1 cellular context compared by ENCODE assay signal in the genomic region with DNA sequence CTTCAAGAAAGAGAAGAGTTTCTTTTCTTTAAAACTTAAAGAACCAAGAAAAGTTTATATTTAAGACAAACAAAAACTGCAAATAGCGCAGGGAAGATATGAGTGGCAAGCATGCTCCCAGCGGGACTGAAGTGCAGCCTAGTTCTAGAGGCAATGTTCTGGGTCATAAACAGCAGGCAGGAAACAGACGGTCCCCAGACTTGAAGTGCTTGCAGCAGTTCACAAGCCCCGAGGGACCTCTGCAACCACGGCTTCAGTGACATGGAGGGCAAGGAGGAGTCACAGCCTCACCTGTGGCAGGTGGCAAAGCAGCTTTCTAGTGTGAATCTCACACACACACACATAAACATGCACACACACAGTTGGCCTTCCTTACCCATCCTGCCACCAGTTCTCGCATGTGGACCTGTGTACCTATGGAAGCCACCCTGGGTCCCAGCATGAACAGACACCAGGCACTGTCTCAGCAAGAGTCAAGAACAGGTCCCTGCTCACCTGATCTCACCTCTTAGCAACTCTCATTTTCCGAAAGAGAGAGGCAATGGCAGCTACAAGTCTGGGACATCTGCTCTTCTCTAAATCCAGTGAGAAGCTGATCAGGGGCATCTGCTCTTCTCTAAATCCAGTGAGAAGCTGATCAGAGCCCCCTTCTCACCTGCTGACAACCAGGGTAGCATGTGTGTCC.
TF ChIP-seq lines count a peak whose summit lies in the region.

No MANE protein-coding gene starts in this region.

TF ChIP-seq in GM12878, 131 proteins besides CTCF, POLR2A, EP300 and RAD21 (continued from another document):
- TF ChIP-seq NR2C1 (IDR thresholded peaks at IDR 0.05) (no peak), YY1 (IDR thresholded peaks at IDR 0.05; ENCODE audit: low read depth, low read length) (no peak), STAT3 (IDR thresholded peaks at IDR 0.05; ENCODE audit: low read depth, low read length) (no peak), ZBED1 (IDR thresholded peaks at IDR 0.05; ENCODE audit: borderline replicate concordance) (no peak), HDAC6 (IDR thresholded peaks at IDR 0.05; ENCODE audit: unreplicated experiment) (no peak), FOXM1 (IDR thresholded peaks at IDR 0.05; ENCODE audit: low read depth, low read length) (no peak), JUND (IDR thresholded peaks at IDR 0.05; ENCODE audit: low read depth, low read length) (no peak), HDAC2 (IDR thresholded peaks at IDR 0.05) (no peak), PAX8 (IDR thresholded peaks at IDR 0.05) (no peak), SRF (IDR thresholded peaks at IDR 0.05; ENCODE audit: low read depth in 2 of 2, low read length in 2 of 2) (no peak)
- TF ChIP-seq, protein P1, sequence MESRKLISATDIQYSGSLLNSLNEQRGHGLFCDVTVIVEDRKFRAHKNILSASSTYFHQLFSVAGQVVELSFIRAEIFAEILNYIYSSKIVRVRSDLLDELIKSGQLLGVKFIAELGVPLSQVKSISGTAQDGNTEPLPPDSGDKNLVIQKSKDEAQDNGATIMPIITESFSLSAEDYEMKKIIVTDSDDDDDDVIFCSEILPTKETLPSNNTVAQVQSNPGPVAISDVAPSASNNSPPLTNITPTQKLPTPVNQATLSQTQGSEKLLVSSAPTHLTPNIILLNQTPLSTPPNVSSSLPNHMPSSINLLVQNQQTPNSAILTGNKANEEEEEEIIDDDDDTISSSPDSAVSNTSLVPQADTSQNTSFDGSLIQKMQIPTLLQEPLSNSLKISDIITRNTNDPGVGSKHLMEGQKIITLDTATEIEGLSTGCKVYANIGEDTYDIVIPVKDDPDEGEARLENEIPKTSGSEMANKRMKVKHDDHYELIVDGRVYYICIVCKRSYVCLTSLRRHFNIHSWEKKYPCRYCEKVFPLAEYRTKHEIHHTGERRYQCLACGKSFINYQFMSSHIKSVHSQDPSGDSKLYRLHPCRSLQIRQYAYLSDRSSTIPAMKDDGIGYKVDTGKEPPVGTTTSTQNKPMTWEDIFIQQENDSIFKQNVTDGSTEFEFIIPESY (IDR thresholded peaks at IDR 0.05), result no peak
- TF ChIP-seq, protein P2, sequence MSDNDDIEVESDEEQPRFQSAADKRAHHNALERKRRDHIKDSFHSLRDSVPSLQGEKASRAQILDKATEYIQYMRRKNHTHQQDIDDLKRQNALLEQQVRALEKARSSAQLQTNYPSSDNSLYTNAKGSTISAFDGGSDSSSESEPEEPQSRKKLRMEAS (IDR thresholded peaks at IDR 0.05; ENCODE audit: low read depth, low read length), result no peak
- TF ChIP-seq, protein P3, sequence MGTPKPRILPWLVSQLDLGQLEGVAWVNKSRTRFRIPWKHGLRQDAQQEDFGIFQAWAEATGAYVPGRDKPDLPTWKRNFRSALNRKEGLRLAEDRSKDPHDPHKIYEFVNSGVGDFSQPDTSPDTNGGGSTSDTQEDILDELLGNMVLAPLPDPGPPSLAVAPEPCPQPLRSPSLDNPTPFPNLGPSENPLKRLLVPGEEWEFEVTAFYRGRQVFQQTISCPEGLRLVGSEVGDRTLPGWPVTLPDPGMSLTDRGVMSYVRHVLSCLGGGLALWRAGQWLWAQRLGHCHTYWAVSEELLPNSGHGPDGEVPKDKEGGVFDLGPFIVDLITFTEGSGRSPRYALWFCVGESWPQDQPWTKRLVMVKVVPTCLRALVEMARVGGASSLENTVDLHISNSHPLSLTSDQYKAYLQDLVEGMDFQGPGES (IDR thresholded peaks at IDR 0.05), result no peak
- TF ChIP-seq, protein P4, sequence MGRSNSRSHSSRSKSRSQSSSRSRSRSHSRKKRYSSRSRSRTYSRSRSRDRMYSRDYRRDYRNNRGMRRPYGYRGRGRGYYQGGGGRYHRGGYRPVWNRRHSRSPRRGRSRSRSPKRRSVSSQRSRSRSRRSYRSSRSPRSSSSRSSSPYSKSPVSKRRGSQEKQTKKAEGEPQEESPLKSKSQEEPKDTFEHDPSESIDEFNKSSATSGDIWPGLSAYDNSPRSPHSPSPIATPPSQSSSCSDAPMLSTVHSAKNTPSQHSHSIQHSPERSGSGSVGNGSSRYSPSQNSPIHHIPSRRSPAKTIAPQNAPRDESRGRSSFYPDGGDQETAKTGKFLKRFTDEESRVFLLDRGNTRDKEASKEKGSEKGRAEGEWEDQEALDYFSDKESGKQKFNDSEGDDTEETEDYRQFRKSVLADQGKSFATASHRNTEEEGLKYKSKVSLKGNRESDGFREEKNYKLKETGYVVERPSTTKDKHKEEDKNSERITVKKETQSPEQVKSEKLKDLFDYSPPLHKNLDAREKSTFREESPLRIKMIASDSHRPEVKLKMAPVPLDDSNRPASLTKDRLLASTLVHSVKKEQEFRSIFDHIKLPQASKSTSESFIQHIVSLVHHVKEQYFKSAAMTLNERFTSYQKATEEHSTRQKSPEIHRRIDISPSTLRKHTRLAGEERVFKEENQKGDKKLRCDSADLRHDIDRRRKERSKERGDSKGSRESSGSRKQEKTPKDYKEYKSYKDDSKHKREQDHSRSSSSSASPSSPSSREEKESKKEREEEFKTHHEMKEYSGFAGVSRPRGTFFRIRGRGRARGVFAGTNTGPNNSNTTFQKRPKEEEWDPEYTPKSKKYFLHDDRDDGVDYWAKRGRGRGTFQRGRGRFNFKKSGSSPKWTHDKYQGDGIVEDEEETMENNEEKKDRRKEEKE (IDR thresholded peaks at IDR 0.05), result no peak
